ENCODE assay signal across 10 cellular contexts in genomic region chr4:143531368-143531767, GRCh38. TPM values are rescaled to one million over a fixed set of nuclear protein-coding genes. Genes with fewer than 3 reads are reported as not detected.
DNase-seq lines count a peak whose midpoint lies in the region; ATAC-seq and TF ChIP-seq lines count a peak whose summit lies in the region.
"Had no signal": no experiment of that assay in that cellular context is flagged by ENCODE, and none has a peak within 500 bp of the region (broad histone marks: within the 10 kb centered on the region; RNA-seq: fewer than 3 reads in every experiment).

No MANE protein-coding gene starts in this region.

- POLR2A ChIA-PET in activated CD8-positive, alpha-beta T cell treated with anti-CD3 and anti-CD28 coated beads for 36 hours (lab: Charles Lee): no interaction called here
- POLR2A ChIA-PET in activated CD8-positive, alpha-beta T cell treated with anti-CD3 and anti-CD28 coated beads, Interleukin-2, amount 10 ng/mL, durations not matched to agents 7 days and 5 days (lab: Charles Lee): no interaction called here

- H3K27me3 Mint-ChIP-seq in activated CD8-positive, alpha-beta T cell treated with anti-CD3 and anti-CD28 coated beads for 36 hours: no peaks in the 10 kb centered on the region
- H3K27me3 Mint-ChIP-seq in activated CD8-positive, alpha-beta T cell treated with anti-CD3 and anti-CD28 coated beads, Interleukin-2, amount 10 ng/mL, durations not matched to agents 7 days and 5 days (ENCODE audit: low read depth): no peaks in the 10 kb centered on the region
- H3K27me3 Mint-ChIP-seq: CD4-positive, CD25-positive, alpha-beta regulatory T cell had no signal

- no peaks in the 10 kb centered on the region for H3F3A ChIP-seq in smooth muscle cell (ENCODE audit: low read depth)

- H3K4me3 ChIP-seq in KMS-11 (IDR thresholded peaks at IDR 0.05; ENCODE audit: insufficient read depth, low read depth, low read length): no peak overlapping the region
- no peak overlapping the region for H3K4me3 ChIP-seq in dorsolateral prefrontal cortex
- H3K4me3 ChIP-seq in smooth muscle cell: no peak overlapping the region

- peaks cover 44% of the 10 kb centered on the region for H3K36me3 Mint-ChIP-seq in activated CD8-positive, alpha-beta T cell treated with anti-CD3 and anti-CD28 coated beads for 36 hours (ENCODE audit: low read depth)
- H3K36me3 Mint-ChIP-seq in activated CD8-positive, alpha-beta T cell treated with anti-CD3 and anti-CD28 coated beads, Interleukin-2, amount 10 ng/mL, durations not matched to agents 7 days and 5 days (ENCODE audit: low read depth): peaks cover 61% of the 10 kb centered on the region

- H2AFZ ChIP-seq in KMS-11 (ENCODE audit: low read depth): no peak overlapping the region
- no peak overlapping the region for H2AFZ ChIP-seq in smooth muscle cell (ENCODE audit: low read depth)

- ATAC-seq in activated CD8-positive, alpha-beta T cell treated with anti-CD3 and anti-CD28 coated beads for 36 hours: no peak
- ATAC-seq in activated CD8-positive, alpha-beta T cell treated with anti-CD3 and anti-CD28 coated beads, Interleukin-2, amount 10 ng/mL, durations not matched to agents 7 days and 5 days: no peak

- H3K9me3 Mint-ChIP-seq in activated CD8-positive, alpha-beta T cell treated with anti-CD3 and anti-CD28 coated beads for 36 hours: no peaks in the 10 kb centered on the region
- no peaks in the 10 kb centered on the region for H3K9me3 Mint-ChIP-seq in activated CD8-positive, alpha-beta T cell treated with anti-CD3 and anti-CD28 coated beads, Interleukin-2, amount 10 ng/mL, durations not matched to agents 7 days and 5 days (ENCODE audit: insufficient read depth)
- H3K9me3 Mint-ChIP-seq: CD4-positive, CD25-positive, alpha-beta regulatory T cell had no signal

- H3K9ac ChIP-seq in KMS-11: no peak overlapping the region
- no peak overlapping the region for H3K9ac ChIP-seq in smooth muscle cell (ENCODE audit: low read depth)

- H3K4me3 Mint-ChIP-seq in activated CD8-positive, alpha-beta T cell treated with anti-CD3 and anti-CD28 coated beads for 36 hours: no peak overlapping the region
- no peak overlapping the region for H3K4me3 Mint-ChIP-seq in activated CD8-positive, alpha-beta T cell treated with anti-CD3 and anti-CD28 coated beads, Interleukin-2, amount 10 ng/mL, durations not matched to agents 7 days and 5 days

- no peak overlapping the region for H3K4me2 ChIP-seq in KMS-11
- H3K4me2 ChIP-seq in smooth muscle cell: no peak overlapping the region

- no peaks in the 10 kb centered on the region; the same call in 1 of the 2 replicates for H3K36me3 ChIP-seq in KMS-11 (ENCODE audit: insufficient read depth)
- H3K36me3 ChIP-seq in smooth muscle cell (ENCODE audit: low read depth): peaks cover 50% of the 10 kb centered on the region

- TF ChIP-seq CTCF in activated CD8-positive, alpha-beta T cell treated with anti-CD3 and anti-CD28 coated beads for 36 hours (IDR thresholded peaks at IDR 0.05): peak; percentile 40
- TF ChIP-seq CTCF in KMS-11 (conservative IDR thresholded peaks at IDR 0.05; ENCODE audit: low read depth, low read length): peak; percentile 49; the same call in 1 of the 2 replicates
- TF ChIP-seq CTCF in dorsolateral prefrontal cortex (IDR thresholded peaks at IDR 0.05 in 54 of 56, conservative IDR thresholded peaks at IDR 0.05 in 2 of 56; ENCODE audit: low read depth in 1 of 56, partially characterized antibody in 56 of 56): peak in 50 of 56 donors; percentile 12 to 63 (median 44)
- peak; percentile 10 for TF ChIP-seq CTCF in smooth muscle cell (IDR thresholded peaks at IDR 0.05; ENCODE audit: borderline replicate concordance, insufficient read depth, poor library complexity, severe bottlenecking)

- H3K4me1 ChIP-seq in KMS-11 (ENCODE audit: low read depth, poor library complexity, severe bottlenecking): no peaks in the 10 kb centered on the region
- no peaks in the 10 kb centered on the region for H3K4me1 ChIP-seq in smooth muscle cell (ENCODE audit: low read depth)

- H3K79me2 ChIP-seq in KMS-11 (ENCODE audit: insufficient read depth, low read depth) (no peaks in the 10 kb centered on the region), smooth muscle cell (ENCODE audit: low read depth) (peaks cover 32% of the 10 kb centered on the region)

- intact Hi-C loops in activated CD8-positive, alpha-beta T cell treated with anti-CD3 and anti-CD28 coated beads for 36 hours (cut with micrococcal nuclease): no loop called here
- intact Hi-C loops in dorsolateral prefrontal cortex (cut with DNase I): no loop called here

- CTCF ChIA-PET in activated CD8-positive, alpha-beta T cell treated with anti-CD3 and anti-CD28 coated beads for 36 hours (lab: Charles Lee): interaction anchor here (0.8 to 1.5 kb wide), 5 partner anchors 9 to 29 kb away, joined by 3 to 6 read pairs (median 4); no protein-coding TSS in a partner anchor
- CTCF ChIA-PET in activated CD8-positive, alpha-beta T cell treated with anti-CD3 and anti-CD28 coated beads, Interleukin-2, amount 10 ng/mL, durations not matched to agents 7 days and 5 days (lab: Charles Lee): interaction anchor here (0.9 to 2.8 kb wide), 5 partner anchors 11 to 156 kb away, joined by 3 to 13 read pairs (median 4); no protein-coding TSS in a partner anchor

- H3K4me1 Mint-ChIP-seq in activated CD8-positive, alpha-beta T cell treated with anti-CD3 and anti-CD28 coated beads for 36 hours (ENCODE audit: low read depth): peaks cover 6% of the 10 kb centered on the region
- H3K4me1 Mint-ChIP-seq in activated CD8-positive, alpha-beta T cell treated with anti-CD3 and anti-CD28 coated beads, Interleukin-2, amount 10 ng/mL, durations not matched to agents 7 days and 5 days (ENCODE audit: low read depth): no peaks in the 10 kb centered on the region

- H3K27ac Mint-ChIP-seq in activated CD8-positive, alpha-beta T cell treated with anti-CD3 and anti-CD28 coated beads for 36 hours: peak overlapping the region; percentile 13
- H3K27ac Mint-ChIP-seq in activated CD8-positive, alpha-beta T cell treated with anti-CD3 and anti-CD28 coated beads, Interleukin-2, amount 10 ng/mL, durations not matched to agents 7 days and 5 days: no peak overlapping the region

- H3K27ac ChIP-seq in KMS-11: no peak overlapping the region
- H3K27ac ChIP-seq in dorsolateral prefrontal cortex: peak overlapping the region in 3 of 59 donors; percentile 33 to 38 (median 38)
- H3K27ac ChIP-seq in smooth muscle cell (ENCODE audit: low read depth): no peak overlapping the region

- H3K9me3 ChIP-seq in smooth muscle cell (replicated peaks; ENCODE audit: low read depth): no peaks in the 10 kb centered on the region

- 90% methylated on average over 1 of the region's 1 CpG for WGBS in smooth muscle cell (ENCODE audit: low lambda C conversion rate)

- H3K27me3 ChIP-seq in KMS-11 (ENCODE audit: insufficient read depth, low read depth) (no peaks in the 10 kb centered on the region), dorsolateral prefrontal cortex (no peaks in the 10 kb centered on the region), smooth muscle cell (ENCODE audit: low read depth) (no peaks in the 10 kb centered on the region)

- DNase-seq in activated CD8-positive, alpha-beta T cell treated with anti-CD3 and anti-CD28 coated beads for 36 hours: no peak
- no peak for DNase-seq in activated CD8-positive, alpha-beta T cell treated with anti-CD3 and anti-CD28 coated beads, Interleukin-2, amount 10 ng/mL, durations not matched to agents 7 days and 5 days
- DNase-seq in dorsolateral prefrontal cortex (no peak), smooth muscle cell (lab: John Stamatoyannopoulos, UW; ENCODE audit: unreplicated experiment) (no peak), NCI-H446 (lab: John Stamatoyannopoulos, UW) (no peak), NCI-H2227 treated with DMSO at 0.1 percent for 48 hours (lab: John Stamatoyannopoulos, UW) (no peak)
- no peak for DNase-seq in activated CD4-positive, alpha-beta T cell treated with anti-CD3 and anti-CD28 coated beads for 48 hours
- DNase-seq: stimulated activated CD8-positive, alpha-beta memory T cell treated with anti-CD3 and anti-CD28 coated beads, Interleukin-4, amount 100 ng/mL, for 48 hours had no signal

- H4K20me1 ChIP-seq in KMS-11 (ENCODE audit: insufficient read depth) (no peaks in the 10 kb centered on the region; the same call in 1 of the 2 replicates), smooth muscle cell (ENCODE audit: low read depth) (peaks cover 52% of the 10 kb centered on the region)

RNA-seq across cellular contexts. Expression of gene SMARCA5, which starts 17.9 kb away (rescaled TPM):
- 10 to 100 TPM; 61.2 to 62.1 TPM for total RNA-seq in activated CD8-positive, alpha-beta T cell treated with anti-CD3 and anti-CD28 coated beads for 36 hours
- 10 to 100 TPM; 45.6 to 45.7 TPM for total RNA-seq in activated CD8-positive, alpha-beta T cell treated with anti-CD3 and anti-CD28 coated beads, Interleukin-2, amount 10 ng/mL, durations not matched to agents 7 days and 5 days
- total RNA-seq in dorsolateral prefrontal cortex (10 to 100 TPM; 33.7 to 73.2 (median 51.5) TPM), smooth muscle cell (45.3 and 80.2 TPM in 2 replicates)
- 29.8 and 31.2 TPM in 2 replicates for polyA plus RNA-seq in smooth muscle cell
